ENCODE assay signal across 9 cellular contexts in genomic region chr10:61286695-61287094, GRCh38.
A peak's percentile ranks its signal among the peaks of the same experiment; 100 is the strongest.
DNase-seq lines count a peak whose midpoint lies in the region; ATAC-seq and TF ChIP-seq lines count a peak whose summit lies in the region.
"Had no signal": no experiment of that assay in that cellular context is flagged by ENCODE, and none has a peak within 500 bp of the region (broad histone marks: within the 10 kb centered on the region; RNA-seq: fewer than 3 reads in every experiment).

No MANE protein-coding gene starts in this region.

- no peak for TF ChIP-seq CTCF in GM13977 (IDR thresholded peaks at IDR 0.05; ENCODE audit: extremely low read depth, insufficient read depth, missing control alignments)

- peaks cover 21% of the 10 kb centered on the region for H3K4me1 Mint-ChIP-seq in activated naive CD8-positive, alpha-beta T cell treated with anti-CD3 and anti-CD28 coated beads, Interleukin-2, amount 10 ng/mL, durations not matched to agents 7 days and 5 days

- POLR2A ChIA-PET in activated naive CD8-positive, alpha-beta T cell treated with anti-CD3 and anti-CD28 coated beads, Interleukin-2, amount 10 ng/mL, durations not matched to agents 7 days and 5 days (lab: Charles Lee): interaction anchor here (0.8 kb wide), 1 partner anchor 509 kb away, joined by 3 read pairs; the partner anchor contains the start of gene CDK1

- DNase-seq in GM13977 (ENCODE audit: low spot score) (peak; percentile 30), HCEC 1CT (no peak), GOT3 (lab: John Stamatoyannopoulos, UW) (no peak), globus pallidus (ENCODE audit: low spot score) (no peak)
- no peak for DNase-seq in activated naive CD8-positive, alpha-beta T cell treated with anti-CD3 and anti-CD28 coated beads, Interleukin-2, amount 10 ng/mL, durations not matched to agents 7 days and 5 days
- DNase-seq in activated CD4-positive, CD25-positive, alpha-beta regulatory T cell (lab: John Stamatoyannopoulos, UW): no peak
- DNase-seq: stimulated activated CD4-positive, alpha-beta T cell treated with anti-CD3 and anti-CD28 coated beads, Interleukin-2, amount 100 ng/mL, for 24 hours had no signal

- peaks cover 16% of the 10 kb centered on the region for H3K27me3 Mint-ChIP-seq in activated naive CD8-positive, alpha-beta T cell treated with anti-CD3 and anti-CD28 coated beads, Interleukin-2, amount 10 ng/mL, durations not matched to agents 7 days and 5 days

- peak overlapping the region; percentile 50 for H3K27ac Mint-ChIP-seq in activated naive CD8-positive, alpha-beta T cell treated with anti-CD3 and anti-CD28 coated beads, Interleukin-2, amount 10 ng/mL, durations not matched to agents 7 days and 5 days

- in situ Hi-C loops in GM13977 (cut with MboI; ENCODE audit: low pct_unique_long_range_greater_than_20kb, low sequenced_read_pairs, unreplicated experiment): loop anchor here (25.0 kb wide), 1 partner anchor 474 kb away; no protein-coding TSS in a partner anchor

- peak overlapping the region; percentile 46 for H3K4me3 Mint-ChIP-seq in activated naive CD8-positive, alpha-beta T cell treated with anti-CD3 and anti-CD28 coated beads, Interleukin-2, amount 10 ng/mL, durations not matched to agents 7 days and 5 days

- peaks cover 16% of the 10 kb centered on the region for H3K9me3 Mint-ChIP-seq in activated naive CD8-positive, alpha-beta T cell treated with anti-CD3 and anti-CD28 coated beads, Interleukin-2, amount 10 ng/mL, durations not matched to agents 7 days and 5 days

- peaks cover 16% of the 10 kb centered on the region for H3K36me3 Mint-ChIP-seq in activated naive CD8-positive, alpha-beta T cell treated with anti-CD3 and anti-CD28 coated beads, Interleukin-2, amount 10 ng/mL, durations not matched to agents 7 days and 5 days

- peak; percentile 98 for ATAC-seq in GM19463 (IDR thresholded peaks at IDR 0.05; ENCODE audit: unreplicated experiment)
- peak; percentile 100 for ATAC-seq in HG03175 (IDR thresholded peaks at IDR 0.05; ENCODE audit: unreplicated experiment)
- peak; percentile 97 for ATAC-seq in activated naive CD8-positive, alpha-beta T cell treated with anti-CD3 and anti-CD28 coated beads, Interleukin-2, amount 10 ng/mL, durations not matched to agents 7 days and 5 days (ENCODE audit: low read depth)
